Comparison of ENCODE assay signal across 24 cellular contexts in the genomic region with DNA sequence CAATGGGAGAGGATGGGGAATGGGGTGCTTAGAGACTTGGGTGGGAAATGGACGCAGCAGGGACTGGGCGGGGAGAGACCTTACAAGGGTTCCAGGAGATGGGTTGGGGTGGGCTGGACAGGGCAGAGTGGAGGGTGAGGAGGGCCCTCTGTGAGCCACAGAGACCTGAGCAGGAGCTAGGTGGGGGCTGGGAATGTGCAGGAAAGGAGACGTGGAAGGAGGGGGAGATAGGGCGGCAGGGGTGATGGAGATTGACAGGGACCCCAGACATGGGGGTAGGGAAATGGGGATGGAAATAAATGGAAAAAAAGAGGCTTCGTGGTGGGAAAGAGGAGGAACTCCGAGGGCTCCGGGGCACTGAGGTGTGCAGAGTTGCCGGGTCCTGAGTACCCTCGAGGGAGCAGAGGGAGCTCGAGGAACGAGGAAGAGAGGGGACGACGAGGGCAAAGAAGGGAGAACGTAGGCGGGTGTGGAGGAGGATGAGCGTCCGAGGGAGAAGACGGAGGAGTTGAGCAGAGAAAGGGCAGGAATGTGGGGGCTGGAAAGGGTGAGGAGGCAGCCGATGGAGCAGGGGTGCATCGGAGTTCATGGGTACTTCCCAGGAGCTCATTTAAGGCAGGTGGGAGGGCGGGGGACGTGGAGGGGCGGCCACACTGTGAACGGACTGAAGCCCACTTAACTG. TPM values are rescaled to one million over a fixed set of nuclear protein-coding genes. Genes with fewer than 3 reads are reported as not detected.
"Had no signal": no experiment of that assay in that cellular context is flagged by ENCODE, and none has a peak within 500 bp of the region (broad histone marks: within the 10 kb centered on the region; RNA-seq: fewer than 3 reads in every experiment).

No MANE protein-coding gene starts in this region.

- H3K4me3 ChIP-seq: cardiac muscle cell, lung, prostate gland, stomach, upper lobe of left lung had no signal

- H3K27ac ChIP-seq: cardiac muscle cell, foreskin keratinocyte, prostate gland, stomach, upper lobe of left lung had no signal

- H3K9me3 ChIP-seq: prostate gland, stomach, upper lobe of left lung had no signal

- H3K36me3 ChIP-seq: cardiac muscle cell, prostate gland, stomach, upper lobe of left lung had no signal

- DNase-seq: activated CD4-positive, alpha-beta T cell treated with anti-CD3 and anti-CD28 coated beads, Interleukin-2, amount 10 ng/mL, durations not matched to agents 24 days and 14 days; activated gamma-delta T cell; foreskin keratinocyte; hippocampal formation; left cardiac atrium; midbrain; small intestine; stimulated activated CD4-positive, alpha-beta T cell treated with anti-CD3 and anti-CD28 coated beads, Interleukin-2, amount 100 ng/mL, for 48 hours; stomach; T-helper 9 cell had no signal

- FAIRE-seq: colon, islet of Langerhans, small intestine had no signal

- ATAC-seq: activated T-cell treated with anti-CD3 and anti-CD28 coated beads, Interleukin-2, amount 50 U/mL, for 72 hours; foreskin keratinocyte; T-cell had no signal

- H3K27me3 ChIP-seq: cardiac muscle cell, stomach, upper lobe of left lung had no signal

- H3K4me1 ChIP-seq: foreskin keratinocyte, prostate gland, upper lobe of left lung had no signal

RNA-seq across cellular contexts. Expression of a gene that starts 2.1 kb away (rescaled TPM):
- total RNA-seq: activated CD4-positive, alpha-beta T cell treated with anti-CD3 and anti-CD28 coated beads, Interleukin-2, amount 10 ng/mL, durations not matched to agents 24 days and 14 days; activated T-cell treated with anti-CD3 and anti-CD28 coated beads, Interleukin-2, amount 50 U/mL, for 72 hours; fibroblast of lung; foreskin keratinocyte; left cardiac atrium; lung; osteocyte; right cardiac atrium; stomach; temporal lobe had no signal
- polyA plus RNA-seq: cardiac muscle cell, fibroblast of lung, foreskin keratinocyte, neural cell, right cardiac atrium, stomach had no signal

RNA-seq across cellular contexts. Expression of a gene that starts 33.9 kb away (rescaled TPM):
- total RNA-seq: activated CD4-positive, alpha-beta T cell treated with anti-CD3 and anti-CD28 coated beads, Interleukin-2, amount 10 ng/mL, durations not matched to agents 24 days and 14 days; activated T-cell treated with anti-CD3 and anti-CD28 coated beads, Interleukin-2, amount 50 U/mL, for 72 hours; epithelial cell of proximal tubule; foreskin keratinocyte; osteocyte had no signal
- polyA plus RNA-seq: cardiac muscle cell, fibroblast of lung, foreskin keratinocyte had no signal
